ENCODE assay signal across 13 cellular contexts in genomic region chr17:64270885-64271284, GRCh38. TPM values are rescaled to one million over a fixed set of nuclear protein-coding genes. Genes with fewer than 3 reads are reported as not detected.
DNase-seq lines count a peak whose midpoint lies in the region; ATAC-seq and TF ChIP-seq lines count a peak whose summit lies in the region.
"Had no signal": no experiment of that assay in that cellular context is flagged by ENCODE, and none has a peak within 500 bp of the region (broad histone marks: within the 10 kb centered on the region; RNA-seq: fewer than 3 reads in every experiment).

No MANE protein-coding gene starts in this region.

- H3K4me2 ChIP-seq in OCI-LY3 (ENCODE audit: low read length): no peak overlapping the region

- H3K27ac ChIP-seq in OCI-LY3 (ENCODE audit: low read length) (no peak overlapping the region), transverse colon (peak overlapping the region in 1 of 4 donors; percentile 19)
- H3K27ac ChIP-seq: colonic mucosa had no signal

- H3K36me3 ChIP-seq in OCI-LY3 (replicated peaks; ENCODE audit: low read depth, low read length) (no peaks in the 10 kb centered on the region), transverse colon (no peaks in the 10 kb centered on the region)
- H3K36me3 ChIP-seq: colonic mucosa had no signal

- H3K79me2 ChIP-seq in OCI-LY3 (ENCODE audit: low read length): no peaks in the 10 kb centered on the region

- no peak overlapping the region for H3K9ac ChIP-seq in OCI-LY3 (ENCODE audit: low read length)

- peaks cover 54% of the 10 kb centered on the region for H3K4me1 Mint-ChIP-seq in CD14-positive monocyte
- peaks cover 30 to 33% of the 10 kb centered on the region in 2 donors for H3K4me1 Mint-ChIP-seq in immature natural killer cell

- DNase-seq in CD14-positive monocyte (ENCODE audit: low spot score) (no peak), GM13976 (ENCODE audit: low spot score) (peak; percentile 41), immature natural killer cell (peak; percentile 10 to 18 (median 10)), KBM-7 (no peak), transverse colon (no peak)
- DNase-seq: colonic mucosa; NCI-H1092; NCI-H446 treated with DMSO at 0.1 percent for 48 hours; right cardiac atrium; stimulated activated CD4-positive, alpha-beta T cell treated with anti-CD3 and anti-CD28 coated beads, Interleukin-4, amount 100 ng/mL, for 24 hours had no signal

- ATAC-seq in GM21529 (IDR thresholded peaks at IDR 0.05; ENCODE audit: unreplicated experiment) (no peak), GM21825 (IDR thresholded peaks at IDR 0.05; ENCODE audit: unreplicated experiment) (no peak)
- ATAC-seq: right cardiac atrium had no signal

- peaks cover 0 to 6% (median 3%) of the 10 kb centered on the region in 3 donors for H3K27me3 Mint-ChIP-seq in CD14-positive monocyte (ENCODE audit: low read depth in 3 of 3)
- peaks cover 0 to 8% (median 5%) of the 10 kb centered on the region in 3 donors for H3K27me3 Mint-ChIP-seq in immature natural killer cell (ENCODE audit: low read depth in 3 of 3)

- H3K4me3 ChIP-seq in OCI-LY3 (ENCODE audit: low read length): no peak overlapping the region
- no peak overlapping the region for H3K4me3 ChIP-seq in transverse colon
- H3K4me3 ChIP-seq: colonic mucosa had no signal

- in situ Hi-C loops in GM13976 (cut with MboI; ENCODE audit: low sequenced_read_pairs, unreplicated experiment) (no loop called here), KBM-7 (cut with MboI; ENCODE audit: low pct_unique_long_range_greater_than_20kb, low sequenced_read_pairs) (no loop called here), transverse colon (cut with MboI; ENCODE audit: low pct_ligation_motif_present in 1 of 4, low pct_unique_long_range_greater_than_20kb in 1 of 4, low sequenced_read_pairs in 3 of 4) (loop anchor here in 2 of 4 donors (10.0 to 25.0 kb wide), 2 partner anchors 109 to 116 kb away; no protein-coding TSS in a partner anchor)

- H3K4me3 Mint-ChIP-seq in CD14-positive monocyte (peak overlapping the region; percentile 75 to 89), immature natural killer cell (peak overlapping the region; percentile 67 to 85 (median 75))

- WGBS in transverse colon (ENCODE audit: low coverage in 1 of 2), 2 donors: 59 to 65% methylated on average over 5 to 6 of the region's 6 CpGs

- H3K36me3 Mint-ChIP-seq in CD14-positive monocyte: no peaks in the 10 kb centered on the region
- H3K36me3 Mint-ChIP-seq in immature natural killer cell: peaks cover 0 to 9% (median 3%) of the 10 kb centered on the region in 3 donors

- H3K27ac Mint-ChIP-seq in CD14-positive monocyte (peak overlapping the region; percentile 65 to 86 (median 75)), immature natural killer cell (peak overlapping the region; percentile 69 to 94 (median 92))

- H3K9me3 ChIP-seq in OCI-LY3 (ENCODE audit: insufficient read depth, low read length) (no peaks in the 10 kb centered on the region), transverse colon (no peaks in the 10 kb centered on the region)
- H3K9me3 ChIP-seq: colonic mucosa had no signal

- intact Hi-C loops in CD14-positive monocyte (cut with micrococcal nuclease): loop anchor here in 1 of 2 donors (10.0 kb wide), 1 partner anchor 236 kb away; no protein-coding TSS in a partner anchor
- intact Hi-C loops in transverse colon (cut with DNase I; ENCODE audit: low total_unique reads): no loop called here

- no peak for TF ChIP-seq POLR2A in transverse colon (IDR thresholded peaks at IDR 0.05)

- peaks cover 22% of the 10 kb centered on the region for H3K27me3 ChIP-seq in OCI-LY3 (ENCODE audit: low read depth, low read length)
- H3K27me3 ChIP-seq in transverse colon: peaks cover 9% of the 10 kb centered on the region
- H3K27me3 ChIP-seq: colonic mucosa had no signal

- H3K4me1 ChIP-seq in OCI-LY3 (ENCODE audit: low read length) (peaks cover 4% of the 10 kb centered on the region), transverse colon (no peaks in the 10 kb centered on the region)
- H3K4me1 ChIP-seq: colonic mucosa had no signal

- TF ChIP-seq EP300 in transverse colon (IDR thresholded peaks at IDR 0.05; ENCODE audit: low read depth): no peak

- TF ChIP-seq CTCF in CD14-positive monocyte (IDR thresholded peaks at IDR 0.05) (no peak), GM13976 (IDR thresholded peaks at IDR 0.05; ENCODE audit: borderline replicate concordance, control extremely low read depth, extremely low read depth, insufficient read depth, missing control alignments) (no peak), OCI-LY3 (IDR thresholded peaks at IDR 0.05; ENCODE audit: low read depth, low read length) (no peak), transverse colon (IDR thresholded peaks at IDR 0.05) (no peak)

- 0 out of 2 replicates have a peak overlapping the region, but pooled peaks have one; percentile 54 for H2AFZ ChIP-seq in OCI-LY3 (ENCODE audit: low read depth, low read length)

- H3K9me3 Mint-ChIP-seq in CD14-positive monocyte (peaks cover 0 to 8% (median 4%) of the 10 kb centered on the region in 7 donors), immature natural killer cell (no peaks in the 10 kb centered on the region)

- H4K20me1 ChIP-seq in OCI-LY3 (ENCODE audit: insufficient read depth, low read length): no peaks in the 10 kb centered on the region

RNA-seq across cellular contexts. Expression of gene TEX2, which starts 7.8 kb away (rescaled TPM):
- polyA plus RNA-seq in CD14-positive monocyte (1 to 10 TPM; 6.5 to 8.7 TPM), immature natural killer cell (1 to 10 TPM; 4.7 to 8.1 (median 6.3) TPM)
- total RNA-seq in transverse colon: 100 to 1,000 TPM in 1 of 4 donors, 10 to 100 TPM in 3; 12.3 to 137 (median 30.3) TPM

Comparison
In these comparisons a context has a peak if more than half of its experiments do, and no peak if none do; other contexts are left out.
1. DNase-seq: peak in GM13976 (single experiment) and immature natural killer cell (3 of 3); none in CD14-positive monocyte (single experiment), KBM-7 (single experiment) and transverse colon (single experiment).